ENCODE assay signal across 8 cellular contexts in genomic region chr4:89226665-89227572, GRCh38.
DNase-seq lines count a peak whose midpoint lies in the region; ATAC-seq, FAIRE-seq and TF ChIP-seq lines count a peak whose summit lies in the region.

No MANE protein-coding gene starts in this region.

- no peaks in the 10 kb centered on the region for H3K36me3 Mint-ChIP-seq in CD8-positive, alpha-beta memory T cell

- POLR2A ChIA-PET in CD8-positive, alpha-beta memory T cell (lab: Charles Lee): interaction anchor here (0.5 kb wide), 1 partner anchor 118 kb away, joined by 4 read pairs; no protein-coding TSS in a partner anchor

- peak overlapping the region in 6 of 7 donors; percentile 38 to 78 (median 65) for H3K4me3 Mint-ChIP-seq in CD8-positive, alpha-beta memory T cell

- peaks cover 5 to 8% (median 5%) of the 10 kb centered on the region in 3 donors for H3K4me1 Mint-ChIP-seq in CD8-positive, alpha-beta memory T cell

- peak overlapping the region in 2 of 8 donors; percentile 78 to 80 for H3K27ac Mint-ChIP-seq in CD8-positive, alpha-beta memory T cell

- no peaks in the 10 kb centered on the region for H3K4me1 ChIP-seq in CD8-positive, alpha-beta memory T cell (ENCODE audit: insufficient read depth, low read length)

- no peaks in the 10 kb centered on the region for H3K36me3 ChIP-seq in CD8-positive, alpha-beta memory T cell (ENCODE audit: insufficient read depth, low read length)

- H3K9me3 ChIP-seq in CD8-positive, alpha-beta memory T cell (ENCODE audit: low read length): no peaks in the 10 kb centered on the region

- peak; percentile 55 for TF ChIP-seq CTCF in HL-60 (IDR thresholded peaks at IDR 0.05; ENCODE audit: insufficient read depth, low read length)

- ATAC-seq in GM19452 (IDR thresholded peaks at IDR 0.05; ENCODE audit: unreplicated experiment): peak; percentile 86

- DNase-seq in CD8-positive, alpha-beta memory T cell: peak; percentile 55 to 81 (median 67)
- DNase-seq in HL-60 (ENCODE audit: low read depth in 1 of 2, low spot score in 1 of 2): peak; percentile 17 to 68
- DNase-seq in NOMO-1 (lab: John Stamatoyannopoulos, UW; ENCODE audit: unreplicated experiment in 2 of 2): peak; percentile 67 to 73
- DNase-seq in activated CD8-positive, alpha-beta memory T cell treated with anti-CD3 and anti-CD28 coated beads, Interleukin-2, amount 50 U/mL, for 1 hour (ENCODE audit: extremely low read depth): peak; percentile 60
- peak; percentile 76 for DNase-seq in middle frontal gyrus (ENCODE audit: extremely low spot score, low spot score)
- DNase-seq in stimulated activated CD8-positive, alpha-beta memory T cell treated with anti-CD3 and anti-CD28 coated beads, Interleukin-4, amount 100 ng/mL, for 1 hour (ENCODE audit: low read depth in 2 of 2, low spot score in 1 of 2): peak; percentile 40 to 63

- FAIRE-seq in endometrium (lab: Jason Lieb, UNC): peak; percentile 78

- H3K27me3 ChIP-seq in CD8-positive, alpha-beta memory T cell (ENCODE audit: insufficient read depth, low read length, poor library complexity, severe bottlenecking): no peaks in the 10 kb centered on the region
- no peaks in the 10 kb centered on the region for H3K27me3 ChIP-seq in HL-60 (ENCODE audit: insufficient read depth, poor library complexity, severe bottlenecking)

- H3K27ac ChIP-seq in CD8-positive, alpha-beta memory T cell (ENCODE audit: low read depth, low read length): no peak overlapping the region
- no peak overlapping the region for H3K27ac ChIP-seq in HL-60 (replicated peaks)

- CTCF ChIA-PET in CD8-positive, alpha-beta memory T cell (lab: Charles Lee): interaction anchor here (0.8 to 5.7 kb wide), 19 partner anchors 9 to 670 kb away, joined by 3 to 54 read pairs (median 4); no protein-coding TSS in a partner anchor

- H3K9me3 Mint-ChIP-seq in CD8-positive, alpha-beta memory T cell: peaks cover 0 to 1% (median 0%) of the 10 kb centered on the region in 5 donors

- no peak overlapping the region for H3K4me3 ChIP-seq in CD8-positive, alpha-beta memory T cell (ENCODE audit: low read length)
- H3K4me3 ChIP-seq in HL-60 (replicated peaks; ENCODE audit: insufficient read depth, low read length): no peak overlapping the region

- peaks cover 0 to 10% of the 10 kb centered on the region in 2 donors for H3K27me3 Mint-ChIP-seq in CD8-positive, alpha-beta memory T cell
